Comparison of ENCODE assay signal across 1 cellular context in genomic region chr1:155975375-155976061, GRCh38.
TF ChIP-seq lines count a peak whose summit lies in the region.

No MANE protein-coding gene starts in this region.

TF ChIP-seq in IMR-90, 13 proteins besides CTCF, POLR2A, EP300 and RAD21 (continued from another document):
- TF ChIP-seq, protein P1, sequence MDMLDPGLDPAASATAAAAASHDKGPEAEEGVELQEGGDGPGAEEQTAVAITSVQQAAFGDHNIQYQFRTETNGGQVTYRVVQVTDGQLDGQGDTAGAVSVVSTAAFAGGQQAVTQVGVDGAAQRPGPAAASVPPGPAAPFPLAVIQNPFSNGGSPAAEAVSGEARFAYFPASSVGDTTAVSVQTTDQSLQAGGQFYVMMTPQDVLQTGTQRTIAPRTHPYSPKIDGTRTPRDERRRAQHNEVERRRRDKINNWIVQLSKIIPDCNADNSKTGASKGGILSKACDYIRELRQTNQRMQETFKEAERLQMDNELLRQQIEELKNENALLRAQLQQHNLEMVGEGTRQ (IDR thresholded peaks at IDR 0.05; ENCODE audit: low read depth, low read length): no peak
TF ChIP-seq in IMR-90: peak in this region for 0.
